Comparison of ENCODE assay signal across 26 cellular contexts in the genomic region with DNA sequence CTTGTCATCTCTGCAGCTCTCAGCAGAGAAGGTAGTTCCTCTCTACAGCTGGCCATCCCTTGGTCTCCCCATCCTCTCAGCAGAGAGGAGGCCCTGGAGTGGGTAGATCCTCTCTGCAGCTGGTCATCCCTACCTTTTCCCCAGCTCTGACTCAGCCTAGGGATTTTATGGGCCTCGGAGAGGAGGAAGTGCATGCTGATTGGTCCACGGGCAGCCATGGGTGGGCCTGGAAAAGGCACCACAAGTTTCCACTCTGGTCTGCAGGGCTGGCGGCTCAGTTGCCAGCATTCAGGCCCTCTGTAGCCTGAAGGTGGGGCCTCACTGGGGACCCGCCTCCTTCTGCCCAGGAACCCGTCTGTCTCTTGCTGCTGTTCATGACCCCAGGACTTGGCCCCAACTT. TPM values are rescaled to one million over a fixed set of nuclear protein-coding genes. Genes with fewer than 3 reads are reported as not detected.
A peak's percentile ranks its signal among the peaks of the same experiment; 100 is the strongest.
DNase-seq lines count a peak whose midpoint lies in the region; ATAC-seq and TF ChIP-seq lines count a peak whose summit lies in the region.
"Had no signal": no experiment of that assay in that cellular context is flagged by ENCODE, and none has a peak within 500 bp of the region (broad histone marks: within the 10 kb centered on the region; RNA-seq: fewer than 3 reads in every experiment).

No MANE protein-coding gene starts in this region.

- no peaks in the 10 kb centered on the region for H3K9me3 ChIP-seq in RWPE2 (ENCODE audit: severe bottlenecking)
- H3K9me3 ChIP-seq: gastrocnemius medialis, ovary, Peyer's patch, stomach had no signal

- peak; percentile 57 for DNase-seq in DMS 273 (lab: John Stamatoyannopoulos, UW; ENCODE audit: unreplicated experiment)
- no peak for DNase-seq in DMS 273 treated with DMSO at 0.1 percent for 48 hours (lab: John Stamatoyannopoulos, UW)
- no peak for DNase-seq in RWPE2 (ENCODE audit: low spot score)
- no peak for DNase-seq in left cardiac atrium
- DNase-seq in nephron progenitor cell: peak; percentile 22
- DNase-seq in dermis blood vessel endothelial cell: no peak
- DNase-seq: activated CD8-positive, alpha-beta memory T cell treated with anti-CD3 and anti-CD28 coated beads, Interleukin-2, amount 10 ng/mL, durations not matched to agents 7 days and 5 days; brain microvascular endothelial cell; COR-L47; cortex of kidney; gastrocnemius medialis; HCEC 1CT; naive B cell; NCI-H1694 treated with DMSO at 0.1 percent for 48 hours; ovary; Peyer's patch; stimulated activated CD4-positive, alpha-beta T cell treated with anti-CD3 and anti-CD28 coated beads, Interleukin-1b, Interleukin-23, amount 100 ng/mL, for 48 hours; stomach had no signal

- peaks cover 17% of the 10 kb centered on the region for H3K36me3 ChIP-seq in RWPE2 (ENCODE audit: low read depth)
- H3K36me3 ChIP-seq: brain microvascular endothelial cell, ovary had no signal

- H3K4me3 Mint-ChIP-seq in nephron progenitor cell: no peak overlapping the region
- H3K4me3 Mint-ChIP-seq: activated CD8-positive, alpha-beta memory T cell treated with anti-CD3 and anti-CD28 coated beads, Interleukin-2, amount 10 ng/mL, durations not matched to agents 7 days and 5 days; naive B cell; type B pancreatic cell had no signal

- H3K27me3 Mint-ChIP-seq in nephron progenitor cell (ENCODE audit: low read depth, poor library complexity): no peaks in the 10 kb centered on the region
- H3K27me3 Mint-ChIP-seq: activated CD8-positive, alpha-beta memory T cell treated with anti-CD3 and anti-CD28 coated beads, Interleukin-2, amount 10 ng/mL, durations not matched to agents 7 days and 5 days; naive B cell; type B pancreatic cell had no signal

- H3K36me3 Mint-ChIP-seq in nephron progenitor cell (ENCODE audit: low read depth): peaks cover 23% of the 10 kb centered on the region
- H3K36me3 Mint-ChIP-seq: activated CD8-positive, alpha-beta memory T cell treated with anti-CD3 and anti-CD28 coated beads, Interleukin-2, amount 10 ng/mL, durations not matched to agents 7 days and 5 days had no signal

- H3K4me1 ChIP-seq in RWPE2 (ENCODE audit: insufficient read depth, poor library complexity, severe bottlenecking): no peaks in the 10 kb centered on the region
- H3K4me1 ChIP-seq: Peyer's patch had no signal

- H3K9me3 Mint-ChIP-seq in nephron progenitor cell: peaks cover 12% of the 10 kb centered on the region
- H3K9me3 Mint-ChIP-seq: activated T-helper 2 cell treated with anti-CD3 and anti-CD28 coated beads, Interferon-gamma antibody, Interleukin-2, Interleukin-4, amounts not matched to agents 10 μg/mL and 5 μg/mL and 100 μg/mL, durations not matched to agents 14 hours and 24 hours and 36 hours; naive B cell; type B pancreatic cell had no signal

- H3K4me3 ChIP-seq in RWPE2 (ENCODE audit: severe bottlenecking): no peak overlapping the region
- H3K4me3 ChIP-seq: gastrocnemius medialis, GM12878, ovary, Peyer's patch, stomach had no signal

- intact Hi-C loops in left cardiac atrium (cut with DNase I): no loop called here

- peaks cover 24% of the 10 kb centered on the region for H3K4me1 Mint-ChIP-seq in nephron progenitor cell
- H3K4me1 Mint-ChIP-seq: activated CD8-positive, alpha-beta memory T cell treated with anti-CD3 and anti-CD28 coated beads, Interleukin-2, amount 10 ng/mL, durations not matched to agents 7 days and 5 days had no signal

- TF ChIP-seq CTCF in RWPE2 (IDR thresholded peaks at IDR 0.05; ENCODE audit: poor library complexity, severe bottlenecking): no peak
- no peak for TF ChIP-seq CTCF in nephron progenitor cell (IDR thresholded peaks at IDR 0.05)

- no peaks in the 10 kb centered on the region for H3K27me3 ChIP-seq in RWPE2 (ENCODE audit: insufficient read depth, poor library complexity, severe bottlenecking)
- H3K27me3 ChIP-seq: brain microvascular endothelial cell, gastrocnemius medialis, ovary, Peyer's patch, stomach had no signal

- ATAC-seq in RWPE2 (ENCODE audit: low read depth) (peak; percentile 17; the same call in 1 of the 3 replicates), left cardiac atrium (peak; percentile 27), HG02571 (IDR thresholded peaks at IDR 0.05; ENCODE audit: unreplicated experiment) (no peak), GM21360 (IDR thresholded peaks at IDR 0.05; ENCODE audit: unreplicated experiment) (no peak)
- ATAC-seq: activated CD8-positive, alpha-beta memory T cell treated with anti-CD3 and anti-CD28 coated beads, Interleukin-2, amount 10 ng/mL, durations not matched to agents 7 days and 5 days; GM12878 had no signal

- peak overlapping the region; percentile 84 for H3K27ac Mint-ChIP-seq in nephron progenitor cell
- H3K27ac Mint-ChIP-seq: activated CD8-positive, alpha-beta memory T cell treated with anti-CD3 and anti-CD28 coated beads, Interleukin-2, amount 10 ng/mL, durations not matched to agents 7 days and 5 days; activated T-helper 2 cell treated with anti-CD3 and anti-CD28 coated beads, Interferon-gamma antibody, Interleukin-2, Interleukin-4, amounts not matched to agents 10 μg/mL and 5 μg/mL and 100 μg/mL, durations not matched to agents 14 hours and 24 hours and 36 hours; type B pancreatic cell had no signal

- H3K27ac ChIP-seq in RWPE2 (ENCODE audit: poor library complexity, severe bottlenecking): no peak overlapping the region
- H3K27ac ChIP-seq: 22Rv1, brain microvascular endothelial cell, epithelial cell of prostate, gastrocnemius medialis, HL-60, ovary, Peyer's patch, stomach had no signal

RNA-seq across cellular contexts. Expression of gene NR1D2, which starts 36.9 kb away (rescaled TPM):
- total RNA-seq in left cardiac atrium (10 to 100 TPM; 23.8 to 46.8 TPM), dermis blood vessel endothelial cell (46.3 and 50.5 TPM in 2 replicates)

Comparison
In these comparisons a context has a peak if more than half of its experiments do, and no peak if none do; other contexts are left out.
1. DNase-seq: peak in DMS 273 (single experiment) and nephron progenitor cell (single experiment); none in DMS 273 treated with DMSO at 0.1 percent for 48 hours (single experiment), RWPE2 (single experiment), left cardiac atrium (single experiment) and dermis blood vessel endothelial cell (single experiment).
2. ATAC-seq: peak in RWPE2 (single experiment) and left cardiac atrium (2 of 2); none in HG02571 (single experiment) and GM21360 (single experiment).